Comparison of ENCODE assay signal across 25 cellular contexts in genomic region chr1:66175581-66175980, GRCh38.
"Had no signal": no experiment of that assay in that cellular context is flagged by ENCODE, and none has a peak within 500 bp of the region (broad histone marks: within the 10 kb centered on the region; RNA-seq: fewer than 3 reads in every experiment).

No MANE protein-coding gene starts in this region.

- H3K36me3 Mint-ChIP-seq: activated naive CD4-positive, alpha-beta T cell treated with anti-CD3 and anti-CD28 coated beads, Interleukin-2, amount 50 U/mL, for 72 hours; natural killer cell; stimulated activated effector memory CD8-positive, alpha-beta T cell treated with anti-CD3 and anti-CD28 coated beads, Interleukin-12 subunit alpha, Interleukin-12 subunit beta, amount 100 ng/mL, for 72 hours had no signal

- H3K9me3 ChIP-seq: esophagus squamous epithelium, heart right ventricle, lower lobe of right lung, tibial artery, upper lobe of right lung had no signal

- H3K27ac ChIP-seq: brain microvascular endothelial cell, epithelial cell of prostate, esophagus squamous epithelium, heart right ventricle, lower lobe of right lung, tibial artery, upper lobe of right lung had no signal

- H3K4me3 Mint-ChIP-seq: activated T-cell treated with anti-CD3 and anti-CD28 coated beads, Interleukin-2, amount 50 U/mL, for 72 hours; natural killer cell; stimulated activated effector memory CD8-positive, alpha-beta T cell treated with anti-CD3 and anti-CD28 coated beads, Interleukin-12 subunit alpha, Interleukin-12 subunit beta, amount 100 ng/mL, for 72 hours; stimulated activated naive CD8-positive, alpha-beta T cell treated with anti-CD3 and anti-CD28 coated beads, Interleukin-15, amount 100 ng/mL, for 72 hours had no signal

- H3K27ac Mint-ChIP-seq: activated naive CD4-positive, alpha-beta T cell treated with anti-CD3 and anti-CD28 coated beads, Interleukin-2, amount 50 U/mL, for 72 hours; activated T-cell treated with anti-CD3 and anti-CD28 coated beads, Interleukin-2, amount 50 U/mL, for 72 hours; natural killer cell; stimulated activated effector memory CD8-positive, alpha-beta T cell treated with anti-CD3 and anti-CD28 coated beads, Interleukin-12 subunit alpha, Interleukin-12 subunit beta, amount 100 ng/mL, for 72 hours had no signal

- H3K9me3 Mint-ChIP-seq: activated naive CD4-positive, alpha-beta T cell treated with anti-CD3 and anti-CD28 coated beads, Interleukin-2, amount 50 U/mL, for 72 hours; activated T-cell treated with anti-CD3 and anti-CD28 coated beads, Interleukin-2, amount 50 U/mL, for 72 hours; natural killer cell; stimulated activated effector memory CD8-positive, alpha-beta T cell treated with anti-CD3 and anti-CD28 coated beads, Interleukin-12 subunit alpha, Interleukin-12 subunit beta, amount 100 ng/mL, for 72 hours; stimulated activated naive CD8-positive, alpha-beta T cell treated with anti-CD3 and anti-CD28 coated beads, Interleukin-15, amount 100 ng/mL, for 72 hours had no signal

- H3K4me1 Mint-ChIP-seq: natural killer cell; stimulated activated effector memory CD8-positive, alpha-beta T cell treated with anti-CD3 and anti-CD28 coated beads, Interleukin-12 subunit alpha, Interleukin-12 subunit beta, amount 100 ng/mL, for 72 hours; stimulated activated naive CD8-positive, alpha-beta T cell treated with anti-CD3 and anti-CD28 coated beads, Interleukin-15, amount 100 ng/mL, for 72 hours had no signal

- H3K36me3 ChIP-seq: brain microvascular endothelial cell, esophagus squamous epithelium, heart right ventricle, lower lobe of right lung, tibial artery, upper lobe of right lung had no signal

- DNase-seq: activated CD4-positive, alpha-beta T cell treated with anti-CD3 and anti-CD28 coated beads for 4 hours; activated CD4-positive, alpha-beta T cell treated with anti-CD3 and anti-CD28 coated beads, Interleukin-2, amount 50 U/mL, for 4 hours; activated CD4-positive, CD25-positive, alpha-beta regulatory T cell; activated naive CD4-positive, alpha-beta T cell; activated T-cell treated with anti-CD3 and anti-CD28 coated beads for 4 hours; activated T-cell treated with anti-CD3 and anti-CD28 coated beads, Interleukin-2, amount 50 U/mL, for 72 hours; aorta; esophagus squamous epithelium; foreskin melanocyte; heart right ventricle; kidney glomerular epithelial cell; lower lobe of right lung; mesenchymal stem cell; natural killer cell; posterior cingulate gyrus; small intestine; stimulated activated CD4-positive, alpha-beta T cell treated with anti-CD3 and anti-CD28 coated beads, Interleukin-4, amount 100 ng/mL, for 24 hours; stimulated activated naive CD8-positive, alpha-beta T cell treated with anti-CD3 and anti-CD28 coated beads, Interleukin-15, amount 100 ng/mL, for 72 hours; tibial artery; upper lobe of right lung had no signal

- H3K4me1 ChIP-seq: esophagus squamous epithelium, heart right ventricle, lower lobe of right lung, tibial artery, upper lobe of right lung had no signal

- ATAC-seq: activated naive CD4-positive, alpha-beta T cell treated with anti-CD3 and anti-CD28 coated beads, Interleukin-2, amount 50 U/mL, for 72 hours; activated T-cell treated with anti-CD3 and anti-CD28 coated beads, Interleukin-2, amount 50 U/mL, for 72 hours; heart right ventricle; lower lobe of right lung; natural killer cell; sciatic nerve; stimulated activated effector memory CD8-positive, alpha-beta T cell treated with anti-CD3 and anti-CD28 coated beads, Interleukin-12 subunit alpha, Interleukin-12 subunit beta, amount 100 ng/mL, for 72 hours; stimulated activated naive CD8-positive, alpha-beta T cell treated with anti-CD3 and anti-CD28 coated beads, Interleukin-15, amount 100 ng/mL, for 72 hours; upper lobe of right lung had no signal

- H3K27me3 ChIP-seq: brain microvascular endothelial cell, esophagus squamous epithelium, upper lobe of right lung had no signal

- FAIRE-seq: small intestine had no signal

- H3K4me3 ChIP-seq: esophagus squamous epithelium, heart right ventricle, lower lobe of right lung, tibial artery, upper lobe of right lung had no signal
